Comparison of ENCODE assay signal across 11 cellular contexts in genomic region chr12:94768398-94769039, GRCh38.
DNase-seq lines count a peak whose midpoint lies in the region; ATAC-seq and TF ChIP-seq lines count a peak whose summit lies in the region.
"Had no signal": no experiment of that assay in that cellular context is flagged by ENCODE, and none has a peak within 500 bp of the region (broad histone marks: within the 10 kb centered on the region; RNA-seq: fewer than 3 reads in every experiment).

No MANE protein-coding gene starts in this region.

- no TSS peak for BruUV-seq in IMR-90 (replicated peaks; lab: Mats Ljungman, UMichigan)

- intact Hi-C loops in IMR-90 (cut with micrococcal nuclease): loop anchor here (10.0 kb wide), 2 partner anchors 566 to 624 kb away; partner anchors contain the start of gene PLXNC1
- intact Hi-C loops in Right ventricle myocardium inferior (cut with DNase I): loop anchor here (10.0 kb wide), 1 partner anchor 634 kb away; no protein-coding TSS in a partner anchor

- in situ Hi-C loops in IMR-90 (cut with MboI; ENCODE audit: low sequenced_read_pairs): loop anchor here (25.0 kb wide), 1 partner anchor 631 kb away; the partner anchor contains the start of gene PLXNC1

- no peak overlapping the region for H3K18ac ChIP-seq in IMR-90 (ENCODE audit: low read depth, low read length)

- peaks cover 25% of the 10 kb centered on the region for H3K27me3 ChIP-seq in IMR-90 (ENCODE audit: control insufficient read depth, insufficient read depth, low read length)
- peaks cover 9% of the 10 kb centered on the region for H3K27me3 ChIP-seq in neutrophil
- no peaks in the 10 kb centered on the region; the same call in 1 of the 2 replicates for H3K27me3 ChIP-seq in SK-N-SH (ENCODE audit: insufficient read depth)
- H3K27me3 ChIP-seq: SJCRH30 had no signal

- no peak overlapping the region for H2AFZ ChIP-seq in IMR-90 (replicated peaks; ENCODE audit: low read length, poor library complexity)
- H2AFZ ChIP-seq in SK-N-SH (ENCODE audit: low read depth): no peak overlapping the region

- no peak overlapping the region for H2BK120ac ChIP-seq in IMR-90 (ENCODE audit: low read depth, low read length)

- no peak overlapping the region for H3K56ac ChIP-seq in IMR-90 (ENCODE audit: extremely low read depth, insufficient read depth, low read length)

- no peaks in the 10 kb centered on the region for H3K36me3 ChIP-seq in IMR-90 (ENCODE audit: control insufficient read depth, insufficient read depth, low read length)
- H3K36me3 ChIP-seq in neutrophil: no peaks in the 10 kb centered on the region
- H3K36me3 ChIP-seq in SK-N-SH (replicated peaks in 1 of 2; ENCODE audit: control insufficient read depth in 1 of 2, insufficient read depth in 2 of 2, low read length in 1 of 2): no peaks in the 10 kb centered on the region
- H3K36me3 ChIP-seq: SJCRH30 had no signal

- dilution Hi-C loops in IMR-90 (cut with HindIII; ENCODE audit: low sequenced_read_pairs, unreplicated experiment): no loop called here

- no peaks in the 10 kb centered on the region for H3F3A ChIP-seq in SK-N-SH (replicated peaks; ENCODE audit: insufficient read depth)

- no peak overlapping the region for H2AK5ac ChIP-seq in IMR-90 (ENCODE audit: low read depth, low read length)

- no peak overlapping the region for H3K4ac ChIP-seq in IMR-90 (ENCODE audit: low read depth, low read length)

- no peak overlapping the region for H4K91ac ChIP-seq in IMR-90 (ENCODE audit: insufficient read depth, low read depth, low read length)

- no peak overlapping the region for H2BK15ac ChIP-seq in IMR-90 (ENCODE audit: low read depth, low read length)

- H3K79me2 ChIP-seq in SK-N-SH (ENCODE audit: insufficient read depth): no peaks in the 10 kb centered on the region

- WGBS in IMR-90 (ENCODE audit: extremely low coverage in 2 of 2, insufficient read length in 1 of 2), 2 experiments: no CpG with 5 or more reads among the region's 7 CpGs
- WGBS in SK-N-SH (ENCODE audit: low lambda C conversion rate): 64% methylated on average over 7 of the region's 7 CpGs

- H2BK20ac ChIP-seq in IMR-90 (ENCODE audit: low read depth, low read length): no peak overlapping the region

- H3K14ac ChIP-seq in IMR-90 (replicated peaks; ENCODE audit: low read depth, low read length): no peak overlapping the region

- H3K4me2 ChIP-seq in IMR-90 (ENCODE audit: low read depth, low read length) (no peak overlapping the region), SK-N-SH (no peak overlapping the region)

- no peak overlapping the region for H2BK5ac ChIP-seq in IMR-90 (ENCODE audit: low read depth, low read length, poor library complexity, severe bottlenecking)

- H3K9ac ChIP-seq in IMR-90 (ENCODE audit: low read depth, low read length) (no peak overlapping the region), SK-N-SH (no peak overlapping the region)

- CTCF ChIA-PET in IMR-90 (lab: Yijun Ruan, JAX): interaction anchor here (0.7 kb wide), 1 partner anchor 1818 kb away, joined by 3 read pairs; no protein-coding TSS in a partner anchor
- CTCF ChIA-PET in SK-N-SH (lab: Yijun Ruan, JAX): interaction anchor here (0.6 to 1.4 kb wide), 2 partner anchors 9 to 223 kb away, joined by 3 read pairs; no protein-coding TSS in a partner anchor

- H3K23ac ChIP-seq in IMR-90 (ENCODE audit: low read depth, low read length): no peak overlapping the region

- TF ChIP-seq CTCF in IMR-90 (conservative IDR thresholded peaks at IDR 0.05; ENCODE audit: low read depth, low read length) (no peak), neutrophil (IDR thresholded peaks at IDR 0.05) (no peak), SK-N-SH (IDR thresholded peaks at IDR 0.05) (no peak)

- H3K9me1 ChIP-seq in IMR-90 (ENCODE audit: insufficient read depth, low read length): no peaks in the 10 kb centered on the region

- H3K4me1 ChIP-seq in IMR-90 (ENCODE audit: control insufficient read depth, insufficient read depth, low read length) (no peaks in the 10 kb centered on the region), neutrophil (ENCODE audit: control insufficient read depth in 1 of 2, insufficient read depth in 1 of 2, low read depth in 1 of 2, low read length in 1 of 2) (peaks cover 37 to 39% of the 10 kb centered on the region in 2 experiments), SK-N-SH (ENCODE audit: control insufficient read depth in 1 of 2, insufficient read depth in 2 of 2, low read depth in 1 of 2, low read length in 1 of 2) (peaks cover 0 to 6% of the 10 kb centered on the region in 2 experiments; a peak in 3 of 4 replicates)
- H3K4me1 ChIP-seq: SJCRH30 had no signal

- H3K79me1 ChIP-seq in IMR-90 (ENCODE audit: low read depth in 1 of 2, low read length in 2 of 2): no peaks in the 10 kb centered on the region

- H4K5ac ChIP-seq in IMR-90 (ENCODE audit: low read depth, low read length): no peak overlapping the region

- ATAC-seq in GM19023 (IDR thresholded peaks at IDR 0.05; ENCODE audit: unreplicated experiment) (peak; percentile 51), HG02623 (IDR thresholded peaks at IDR 0.05; ENCODE audit: unreplicated experiment) (peak; percentile 28), IMR-90 (ENCODE audit: low read depth) (no peak), Right ventricle myocardium inferior (no peak)

- H4K8ac ChIP-seq in IMR-90 (ENCODE audit: low read depth in 2 of 2, low read length in 2 of 2): no peak overlapping the region

- TF ChIP-seq RAD21 in IMR-90 (IDR thresholded peaks at IDR 0.05; ENCODE audit: low read length): no peak
- TF ChIP-seq RAD21 in SK-N-SH (IDR thresholded peaks at IDR 0.05; ENCODE audit: low read length): no peak

- TF ChIP-seq EP300 in SK-N-SH (IDR thresholded peaks at IDR 0.05; ENCODE audit: borderline replicate concordance in 1 of 2, low read depth in 1 of 2, low read length in 1 of 2): no peak

- no peaks in the 10 kb centered on the region for H4K20me1 ChIP-seq in IMR-90 (ENCODE audit: insufficient read depth, low read length)
- H4K20me1 ChIP-seq in SK-N-SH (ENCODE audit: insufficient read depth): no peaks in the 10 kb centered on the region

- TF ChIP-seq POLR2A in IMR-90 (IDR thresholded peaks at IDR 0.05; ENCODE audit: low read depth, low read length): no peak

- peak overlapping the region; percentile 10 for H2AK9ac ChIP-seq in IMR-90 (replicated peaks; ENCODE audit: low read depth, low read length, poor library complexity)

- no peaks in the 10 kb centered on the region for H3K9me2 ChIP-seq in SK-N-SH

- DNase-seq in IMR-90: no peak
- DNase-seq in Right ventricle myocardium inferior (ENCODE audit: missing footprints): no peak
- DNase-seq in dedifferentiated amniotic fluid mesenchymal stem cell (ENCODE audit: extremely low spot score): no peak
- no peak for DNase-seq in SK-N-SH
- DNase-seq in NCI-H2227 treated with DMSO at 0.1 percent for 48 hours (lab: John Stamatoyannopoulos, UW): no peak
- DNase-seq: GDM1, Kasumi-1, SJCRH30 had no signal

- POLR2A ChIA-PET in IMR-90 (lab: Charles Lee; ENCODE audit: unreplicated experiment) (no interaction called here), SK-N-SH (lab: Yijun Ruan, JAX) (no interaction called here)

- H3K9me3 ChIP-seq in IMR-90 (ENCODE audit: control insufficient read depth, insufficient read depth, low read length) (no peaks in the 10 kb centered on the region), neutrophil (no peaks in the 10 kb centered on the region), SK-N-SH (no peaks in the 10 kb centered on the region)
- H3K9me3 ChIP-seq: SJCRH30 had no signal

- H3K27ac ChIP-seq in IMR-90 (ENCODE audit: insufficient read depth, low read length): no peak overlapping the region
- peak overlapping the region; percentile 62 for H3K27ac ChIP-seq in neutrophil
- no peak overlapping the region for H3K27ac ChIP-seq in SK-N-SH (ENCODE audit: low read depth in 2 of 2, low read length in 1 of 2)
- H3K27ac ChIP-seq: SJCRH30 had no signal

- no peak overlapping the region for H3K4me3 ChIP-seq in IMR-90 (ENCODE audit: insufficient read depth, low read depth, low read length)
- H3K4me3 ChIP-seq in neutrophil (ENCODE audit: low read depth in 1 of 2, low read length in 1 of 2): peak overlapping the region in 1 of 2 experiments; percentile 25
- no peak overlapping the region for H3K4me3 ChIP-seq in SK-N-SH (ENCODE audit: low read depth in 2 of 2, low read length in 1 of 2)
- H3K4me3 ChIP-seq: SJCRH30 had no signal

TF ChIP-seq in IMR-90, 13 proteins besides CTCF, POLR2A, EP300 and RAD21 (continues in another document):
- no peak for TF ChIP-seq FOS (IDR thresholded peaks at IDR 0.05; ENCODE audit: low read depth, low read length)
- no peak for TF ChIP-seq MAFK (IDR thresholded peaks at IDR 0.05; ENCODE audit: low read depth, low read length)
- TF ChIP-seq BHLHE40 (IDR thresholded peaks at IDR 0.05; ENCODE audit: low read depth, low read length): no peak
- no peak for TF ChIP-seq NFE2L2 (IDR thresholded peaks at IDR 0.05; ENCODE audit: low read depth, low read length)
- no peak for TF ChIP-seq SMC3 (IDR thresholded peaks at IDR 0.05; ENCODE audit: low read depth, low read length)
- TF ChIP-seq RFX5 (IDR thresholded peaks at IDR 0.05; ENCODE audit: low read depth, low read length): no peak

TF ChIP-seq in SK-N-SH, 30 proteins besides CTCF, POLR2A, EP300 and RAD21 (continues in another document):
- TF ChIP-seq, protein P1, sequence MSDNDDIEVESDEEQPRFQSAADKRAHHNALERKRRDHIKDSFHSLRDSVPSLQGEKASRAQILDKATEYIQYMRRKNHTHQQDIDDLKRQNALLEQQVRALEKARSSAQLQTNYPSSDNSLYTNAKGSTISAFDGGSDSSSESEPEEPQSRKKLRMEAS (IDR thresholded peaks at IDR 0.05; ENCODE audit: low read depth): no peak
- TF ChIP-seq RFX5 (IDR thresholded peaks at IDR 0.05; ENCODE audit: low read length) (no peak), NFIC (IDR thresholded peaks at IDR 0.05; ENCODE audit: borderline replicate concordance) (no peak), TAF1 (IDR thresholded peaks at IDR 0.05; ENCODE audit: borderline replicate concordance, low read depth, low read length) (no peak), GABPA (IDR thresholded peaks at IDR 0.05; ENCODE audit: low read depth) (no peak), GATA2 (CRISPR knock-in tag; IDR thresholded peaks at IDR 0.05) (no peak), ELF1 (IDR thresholded peaks at IDR 0.05) (no peak)
- TF ChIP-seq, protein P2, sequence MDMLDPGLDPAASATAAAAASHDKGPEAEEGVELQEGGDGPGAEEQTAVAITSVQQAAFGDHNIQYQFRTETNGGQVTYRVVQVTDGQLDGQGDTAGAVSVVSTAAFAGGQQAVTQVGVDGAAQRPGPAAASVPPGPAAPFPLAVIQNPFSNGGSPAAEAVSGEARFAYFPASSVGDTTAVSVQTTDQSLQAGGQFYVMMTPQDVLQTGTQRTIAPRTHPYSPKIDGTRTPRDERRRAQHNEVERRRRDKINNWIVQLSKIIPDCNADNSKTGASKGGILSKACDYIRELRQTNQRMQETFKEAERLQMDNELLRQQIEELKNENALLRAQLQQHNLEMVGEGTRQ (IDR thresholded peaks at IDR 0.05; ENCODE audit: borderline replicate concordance, low read depth, low read length): no peak

Comparison
In these comparisons a context has a peak if more than half of its experiments do, and no peak if none do; other contexts are left out.
1. ATAC-seq: peak in GM19023 (single experiment) and HG02623 (single experiment); none in IMR-90 (single experiment) and Right ventricle myocardium inferior (single experiment).